Comparison of ENCODE assay signal across 12 cellular contexts in the genomic region with DNA sequence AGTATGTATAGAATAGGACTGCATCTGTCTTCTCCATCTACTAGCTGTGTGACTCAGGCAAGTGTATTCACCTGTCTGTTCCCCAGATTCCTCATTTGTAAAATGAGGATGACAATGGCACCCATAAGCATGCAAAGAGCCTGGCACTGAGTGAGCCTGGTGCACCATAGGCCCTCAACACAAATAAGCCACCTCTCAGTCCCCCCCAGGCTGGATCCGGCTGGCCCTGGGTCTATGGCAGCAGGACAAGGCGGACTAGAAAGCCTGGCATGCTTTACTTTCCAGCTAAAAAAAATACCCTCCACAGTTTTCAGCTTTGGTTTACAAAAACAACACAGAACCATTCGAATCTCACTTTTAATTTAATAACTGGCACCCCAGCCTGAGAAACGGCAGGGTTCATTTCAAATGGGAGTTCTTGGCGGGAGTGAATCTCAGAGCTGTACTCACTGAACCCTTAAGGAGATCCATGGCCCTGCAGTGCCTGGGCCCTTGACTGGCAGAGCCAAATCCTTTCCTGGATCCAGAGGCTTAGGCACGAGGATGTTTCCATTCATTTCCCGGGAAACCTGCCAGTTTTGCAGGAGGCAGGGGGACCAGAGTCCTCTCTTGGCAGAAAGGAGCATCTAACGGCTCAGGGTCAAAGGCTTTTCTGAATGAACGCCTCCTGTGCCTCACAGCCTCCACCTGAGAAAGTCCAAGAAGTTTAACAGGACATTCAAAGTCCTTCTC. TPM values are rescaled to one million over a fixed set of nuclear protein-coding genes. Genes with fewer than 3 reads are reported as not detected.
A peak's percentile ranks its signal among the peaks of the same experiment; 100 is the strongest.
DNase-seq lines count a peak whose midpoint lies in the region; ATAC-seq, FAIRE-seq and TF ChIP-seq lines count a peak whose summit lies in the region.
"Had no signal": no experiment of that assay in that cellular context is flagged by ENCODE, and none has a peak within 500 bp of the region (broad histone marks: within the 10 kb centered on the region; RNA-seq: fewer than 3 reads in every experiment).

No MANE protein-coding gene starts in this region.

- H2BK5ac ChIP-seq in trophoblast cell (ENCODE audit: low read depth, low read length, poor library complexity): no peak overlapping the region

- H3K4ac ChIP-seq in trophoblast cell (ENCODE audit: low read depth, low read length): no peak overlapping the region

- no peak overlapping the region for H2AK5ac ChIP-seq in trophoblast cell (ENCODE audit: low read length)

- no peak for TF ChIP-seq POLR2A in GM12878 (IDR thresholded peaks at IDR 0.05; ENCODE audit: low read depth, low read length)
- TF ChIP-seq POLR2A in right lobe of liver (IDR thresholded peaks at IDR 0.05): no peak

- WGBS in GM12878 (ENCODE audit: insufficient coverage, insufficient replicate concordance, low lambda C conversion rate, missing lambda C conversion rate): 70% methylated on average over 9 of the region's 9 CpGs
- WGBS in right lobe of liver (ENCODE audit: insufficient coverage, low coverage, low lambda C conversion rate, missing lambda C conversion rate): 71% methylated on average over 7 of the region's 9 CpGs
- WGBS in trophoblast cell (ENCODE audit: extremely low coverage, insufficient coverage, insufficient read length): no CpG with 5 or more reads among the region's 9 CpGs

- no peaks in the 10 kb centered on the region for H4K20me1 ChIP-seq in GM12878 (ENCODE audit: control insufficient read depth, insufficient read depth)

- no TSS peak for BruUV-seq in GM12878 (replicated peaks; lab: Mats Ljungman, UMichigan)

- H3K79me1 ChIP-seq in trophoblast cell (ENCODE audit: low read length): no peaks in the 10 kb centered on the region

- DNase-seq in AG08396 (ENCODE audit: low spot score): peak; percentile 26
- DNase-seq in GM12878 (ENCODE audit: low read depth, low spot score): no peak
- DNase-seq in right lobe of liver: peak in 2 of 3 donors; percentile 73 to 85
- no peak for DNase-seq in trophoblast cell
- DNase-seq in SK-N-DZ (ENCODE audit: low spot score): no peak
- no peak for DNase-seq in HCEC 1CT
- DNase-seq: activated CD4-positive, CD25-positive, alpha-beta regulatory T cell treated with anti-CD3 and anti-CD28 coated beads, Interleukin-2, amount 50 U/mL, for 72 hours had no signal

- H3K4me3 ChIP-seq in GM12878: no peak overlapping the region
- no peak overlapping the region for H3K4me3 ChIP-seq in right lobe of liver
- H3K4me3 ChIP-seq in trophoblast cell (ENCODE audit: low read depth, low read length): no peak overlapping the region
- H3K4me3 ChIP-seq: SK-N-MC had no signal

- H4K12ac ChIP-seq in trophoblast cell (ENCODE audit: low read depth, low read length): no peak overlapping the region

- no peak overlapping the region for H4K8ac ChIP-seq in trophoblast cell (ENCODE audit: low read depth, low read length)

- H3K9ac ChIP-seq in GM12878 (ENCODE audit: control insufficient read depth, insufficient read depth, low read length) (no peak overlapping the region), trophoblast cell (ENCODE audit: low read length) (no peak overlapping the region)

- H3K4me3 Mint-ChIP-seq in IgD-negative memory B cell: peak overlapping the region in 2 of 4 donors; percentile 8 to 31
- H3K4me3 Mint-ChIP-seq: stimulated activated effector memory CD8-positive, alpha-beta T cell treated with anti-CD3 and anti-CD28 coated beads, Interleukin-12 subunit alpha, Interleukin-12 subunit beta, amount 100 ng/mL, for 72 hours had no signal

- no peak for TF ChIP-seq EP300 in GM12878 (IDR thresholded peaks at IDR 0.05; ENCODE audit: borderline replicate concordance in 1 of 2, control insufficient read depth in 1 of 2, low read depth in 2 of 2, low read length in 2 of 2)

- H3K27ac Mint-ChIP-seq in IgD-negative memory B cell: peak overlapping the region in 2 of 3 donors; percentile 13 to 73
- H3K27ac Mint-ChIP-seq: stimulated activated effector memory CD8-positive, alpha-beta T cell treated with anti-CD3 and anti-CD28 coated beads, Interleukin-12 subunit alpha, Interleukin-12 subunit beta, amount 100 ng/mL, for 72 hours had no signal

- SMC1A ChIA-PET in GM12878 (lab: Charles Lee; ENCODE audit: uncharacterized antibody, unreplicated experiment): interaction anchor here (0.8 to 8.2 kb wide), 5 partner anchors 16 to 56 kb away, joined by 3 to 69 read pairs (median 3); no protein-coding TSS in a partner anchor

- H2BK120ac ChIP-seq in trophoblast cell (ENCODE audit: insufficient read depth, low read length, poor library complexity): no peak overlapping the region

- peaks cover 15% of the 10 kb centered on the region for H3K36me3 Mint-ChIP-seq in IgD-negative memory B cell

- POLR2A ChIA-PET in GM12878 (lab: Charles Lee): interaction anchor here (0.6 to 17.4 kb wide), 3 partner anchors 10 to 19 kb away, joined by 3 to 276 read pairs (median 4); a partner anchor contains a TSS

- H3K9me3 ChIP-seq in GM12878 (replicated peaks; ENCODE audit: control insufficient read depth, insufficient read depth, low read length): no peaks in the 10 kb centered on the region
- H3K9me3 ChIP-seq in right lobe of liver: no peaks in the 10 kb centered on the region
- no peaks in the 10 kb centered on the region for H3K9me3 ChIP-seq in trophoblast cell (ENCODE audit: insufficient read depth, low read depth, low read length)

- H3K9me3 Mint-ChIP-seq in IgD-negative memory B cell: no peaks in the 10 kb centered on the region
- H3K9me3 Mint-ChIP-seq: stimulated activated effector memory CD8-positive, alpha-beta T cell treated with anti-CD3 and anti-CD28 coated beads, Interleukin-12 subunit alpha, Interleukin-12 subunit beta, amount 100 ng/mL, for 72 hours had no signal

- intact Hi-C loops in GM12878 (cut with micrococcal nuclease; ENCODE audit: unreplicated experiment) (loop anchor here (5.0 kb wide), 1 partner anchor 34 kb away; no protein-coding TSS in a partner anchor), right lobe of liver (cut with DNase I) (no loop called here)

- H3K4me1 Mint-ChIP-seq in IgD-negative memory B cell: peaks cover 58 to 78% (median 77%) of the 10 kb centered on the region in 3 donors

- no peaks in the 10 kb centered on the region for H3K27me3 Mint-ChIP-seq in IgD-negative memory B cell

- H3K4me2 ChIP-seq in GM12878 (ENCODE audit: control insufficient read depth, insufficient read depth): peak overlapping the region; percentile 69
- H3K4me2 ChIP-seq in trophoblast cell (ENCODE audit: low read length): no peak overlapping the region

- no peaks in the 10 kb centered on the region for H3K27me3 ChIP-seq in GM12878 (replicated peaks in 1 of 2; ENCODE audit: control insufficient read depth in 2 of 2, insufficient read depth in 2 of 2, low read length in 1 of 2)
- H3K27me3 ChIP-seq in right lobe of liver: no peaks in the 10 kb centered on the region
- no peaks in the 10 kb centered on the region for H3K27me3 ChIP-seq in trophoblast cell (ENCODE audit: insufficient read depth, low read length)

- H3K79me2 ChIP-seq in GM12878 (ENCODE audit: control insufficient read depth, insufficient read depth, low read length) (peaks cover 88% of the 10 kb centered on the region), trophoblast cell (ENCODE audit: control insufficient read depth, insufficient read depth, low read length, poor library complexity) (no peaks in the 10 kb centered on the region)

- in situ Hi-C loops in GM12878 (cut with MboI): no loop called here

- H3K27ac ChIP-seq in GM12878 (ENCODE audit: control insufficient read depth, insufficient read depth): peak overlapping the region; percentile 21
- H3K27ac ChIP-seq in right lobe of liver: peak overlapping the region in 1 of 3 donors; percentile 33
- H3K27ac ChIP-seq in trophoblast cell (ENCODE audit: low read depth, low read length): no peak overlapping the region
- H3K27ac ChIP-seq: SK-N-MC had no signal

- TF ChIP-seq CTCF in GM12878 (IDR thresholded peaks at IDR 0.05 in 2 of 3, conservative IDR thresholded peaks at IDR 0.05 in 1 of 3; ENCODE audit: control insufficient read depth in 2 of 3, extremely low read depth in 1 of 3, insufficient read depth in 1 of 3, low read depth in 3 of 3, low read length in 3 of 3) (no peak), right lobe of liver (IDR thresholded peaks at IDR 0.05) (no peak)

- RAD21 ChIA-PET in GM12878 (lab: Charles Lee; ENCODE audit: unreplicated experiment): interaction anchor here (1.0 to 4.3 kb wide), 3 partner anchors 17 to 51 kb away, joined by 3 to 17 read pairs (median 5); a partner anchor contains a TSS

- no peak overlapping the region for H2BK12ac ChIP-seq in trophoblast cell (ENCODE audit: low read length)

- peaks cover 89% of the 10 kb centered on the region for H3K4me1 ChIP-seq in GM12878 (ENCODE audit: control insufficient read depth, insufficient read depth, low read length)
- peaks cover 0 to 34% (median 0%) of the 10 kb centered on the region in 4 donors for H3K4me1 ChIP-seq in right lobe of liver
- H3K4me1 ChIP-seq in trophoblast cell (ENCODE audit: control insufficient read depth in 1 of 2, insufficient read depth in 2 of 2, low read length in 2 of 2): peaks cover 3 to 10% of the 10 kb centered on the region in 2 experiments

- H2AFZ ChIP-seq in GM12878 (ENCODE audit: control insufficient read depth, low read depth, low read length): no peak overlapping the region
- H2AFZ ChIP-seq in trophoblast cell (ENCODE audit: insufficient read depth, low read length, poor library complexity): no peak overlapping the region

- H3K14ac ChIP-seq in trophoblast cell (ENCODE audit: low read length): no peak overlapping the region

- H3K18ac ChIP-seq in trophoblast cell (ENCODE audit: low read length): no peak overlapping the region

- no peak overlapping the region for H3K23ac ChIP-seq in trophoblast cell (ENCODE audit: low read length)

- ATAC-seq in GM12878: no peak
- ATAC-seq in right lobe of liver: peak; percentile 74 to 82 (median 78)
- no peak for ATAC-seq in HG03175 (IDR thresholded peaks at IDR 0.05; ENCODE audit: unreplicated experiment)

- CTCF ChIA-PET in GM12878 (lab: Yijun Ruan, JAX): interaction anchor here (1.1 to 3.3 kb wide), 4 partner anchors 14 to 29 kb away, joined by 4 to 15 read pairs (median 6); no protein-coding TSS in a partner anchor

- H4K91ac ChIP-seq in trophoblast cell (ENCODE audit: low read depth, low read length): no peak overlapping the region

- H3K36me3 ChIP-seq in GM12878 (ENCODE audit: control insufficient read depth in 2 of 2, insufficient read depth in 2 of 2, low read length in 1 of 2) (peaks cover 9 to 19% of the 10 kb centered on the region in 2 experiments), right lobe of liver (no peaks in the 10 kb centered on the region), trophoblast cell (ENCODE audit: control insufficient read depth in 1 of 2, insufficient read depth in 2 of 2, low read length in 2 of 2) (no peaks in the 10 kb centered on the region)

- FAIRE-seq in GM12878 (lab: Jason Lieb, UNC): no peak
- FAIRE-seq: endometrium had no signal

- TF ChIP-seq RAD21 in GM12878 (IDR thresholded peaks at IDR 0.05; ENCODE audit: insufficient read depth, low read depth, low read length): no peak

RNA-seq across cellular contexts. Expression of a gene that starts 17.7 kb away (rescaled TPM):
- polyA plus RNA-seq in IgD-negative memory B cell: 8.8 TPM
- 85.2 and 87.1 TPM in 2 replicates for total RNA-seq in GM12878 (2013; cell fraction: nucleolus; rRNA removed)
- 18.5 and 20.0 TPM in 2 replicates for total RNA-seq in GM12878 (2014; rRNA removed)
- total RNA-seq in GM12878 (2014; rRNA removed; fragmentation: Illumina TruSeq; extraction: Trizol): 16.2 and 16.7 TPM in 2 replicates
- total RNA-seq in GM12878 (2021): 40.0 and 44.1 TPM in 2 replicates
- 3.2 TPM for polyA plus RNA-seq in GM12878 (2011; ENCODE audit: low read depth)
- 9.2 and 13.7 TPM in 2 replicates for polyA plus RNA-seq in GM12878 (2011; rRNA removed)
- polyA plus RNA-seq in GM12878 (2011; cell fraction: cytosol; rRNA removed): 8.8 and 9.1 TPM in 2 replicates
- polyA plus RNA-seq in GM12878 (2011; cell fraction: nucleus; rRNA removed): 35.2 and 47.8 TPM in 2 replicates
- polyA plus RNA-seq in GM12878 (2012): 5.3 and 5.8 TPM in 2 replicates
- 11.4 and 12.9 TPM in 2 replicates for polyA plus RNA-seq in GM12878 (2014; fragmentation: Illumina TruSeq; extraction: Trizol)
- polyA plus RNA-seq in GM12878 (2014; fragmentation: Nextera tagmentation; extraction: Ambion mirVana): 1 to 10 TPM; 1.4 TPM
- polyA plus RNA-seq in GM12878 (2014; rRNA removed): 16.3 and 17.2 TPM in 2 replicates
- polyA plus RNA-seq in GM12878 (2016; fragmentation: Nextera tagmentation; extraction: Ambion mirVana): 10 to 100 TPM; 11.6 to 13.0 TPM
- 23.6 and 27.6 TPM in 2 replicates for polyA minus RNA-seq in GM12878 (2011; rRNA and poly(A)+ RNA removed)
- 11.1 and 11.3 TPM in 2 replicates for polyA minus RNA-seq in GM12878 (2011; cell fraction: cytosol; rRNA and poly(A)+ RNA removed)
- polyA minus RNA-seq in GM12878 (2011; cell fraction: nucleus; rRNA and poly(A)+ RNA removed): 21.9 and 38.7 TPM in 2 replicates
- 10 to 100 TPM in 1 of 6 experiments, 1 to 10 TPM in 5; 3.7 to 11.6 (median 5.0) TPM for total RNA-seq in right lobe of liver
- 0.81 and 0.86 TPM in 2 replicates for polyA plus RNA-seq in trophoblast cell (2013)
- 0.63 and 0.71 TPM in 2 replicates for polyA plus RNA-seq in SK-N-DZ (2014; cell fraction: cytosol; rRNA removed)
- 0.58 and 0.70 TPM in 2 replicates for polyA plus RNA-seq in SK-N-DZ (2014; cell fraction: nucleus; rRNA removed)

RNA-seq across cellular contexts. Expression of a gene that starts 36.1 kb away (rescaled TPM):
- polyA plus RNA-seq in IgD-negative memory B cell (34.5 TPM), GM12878 (2011; rRNA removed) (60.9 and 71.4 TPM in 2 replicates), GM12878 (2014; fragmentation: Illumina TruSeq; extraction: Trizol) (71.2 and 82.5 TPM in 2 replicates), GM12878 (2014; fragmentation: Nextera tagmentation; extraction: Ambion mirVana) (10 to 100 TPM; 13.7 to 28.8 TPM), GM12878 (2014; rRNA removed) (53.0 and 56.8 TPM in 2 replicates), GM12878 (2016; fragmentation: Nextera tagmentation; extraction: Ambion mirVana) (100 to 1,000 TPM in 1 of 2 experiments, 10 to 100 TPM in 1; 12.8 to 139 TPM)
- 4.1 and 4.4 TPM in 2 replicates for total RNA-seq in GM12878 (2013; cell fraction: nucleolus; rRNA removed)
- total RNA-seq in GM12878 (2014; rRNA removed) (60.4 and 66.9 TPM in 2 replicates), GM12878 (2014; rRNA removed; fragmentation: Illumina TruSeq; extraction: Trizol) (57.9 and 58.5 TPM in 2 replicates), GM12878 (2021) (48.2 and 53.8 TPM in 2 replicates), right lobe of liver (10 to 100 TPM; 31.4 to 48.5 (median 40.2) TPM)
- 38.1 TPM for polyA plus RNA-seq in GM12878 (2011; ENCODE audit: low read depth)
- 23.4 and 28.6 TPM in 2 replicates for polyA plus RNA-seq in GM12878 (2011; cell fraction: cytosol; rRNA removed)
- polyA plus RNA-seq in GM12878 (2011; cell fraction: nucleus; rRNA removed): 11.2 and 13.0 TPM in 2 replicates
- polyA plus RNA-seq in GM12878 (2012): 30.1 and 36.5 TPM in 2 replicates
- polyA minus RNA-seq in GM12878 (2011; rRNA and poly(A)+ RNA removed): 13.3 and 15.7 TPM in 2 replicates
- 8.0 and 9.5 TPM in 2 replicates for polyA minus RNA-seq in GM12878 (2011; cell fraction: cytosol; rRNA and poly(A)+ RNA removed)
- 3.6 and 7.3 TPM in 2 replicates for polyA minus RNA-seq in GM12878 (2011; cell fraction: nucleus; rRNA and poly(A)+ RNA removed)
- 44.9 and 47.3 TPM in 2 replicates for polyA plus RNA-seq in trophoblast cell (2013)
- polyA plus RNA-seq in SK-N-DZ (2014; cell fraction: cytosol; rRNA removed): 63.9 and 66.4 TPM in 2 replicates
- 18.0 and 33.6 TPM in 2 replicates for polyA plus RNA-seq in SK-N-DZ (2014; cell fraction: nucleus; rRNA removed)

Comparison
In these comparisons a context has a peak if more than half of its experiments do, and no peak if none do; other contexts are left out.
1. DNase-seq: peak in AG08396 (single experiment) and right lobe of liver (2 of 3); none in GM12878 (single experiment), trophoblast cell (0 of 2), SK-N-DZ (single experiment) and HCEC 1CT (single experiment).
2. ATAC-seq: peak in right lobe of liver (4 of 4); none in GM12878 (single experiment) and HG03175 (single experiment).